ENCODE assay signal across 12 cellular contexts in genomic region chr17:43834106-43834505, GRCh38. TPM values are rescaled to one million over a fixed set of nuclear protein-coding genes. Genes with fewer than 3 reads are reported as not detected.
A peak's percentile ranks its signal among the peaks of the same experiment; 100 is the strongest.
DNase-seq lines count a peak whose midpoint lies in the region; ATAC-seq and TF ChIP-seq lines count a peak whose summit lies in the region.
"Had no signal": no experiment of that assay in that cellular context is flagged by ENCODE, and none has a peak within 500 bp of the region (broad histone marks: within the 10 kb centered on the region; RNA-seq: fewer than 3 reads in every experiment).

No MANE protein-coding gene starts in this region.

- H3K36me3 Mint-ChIP-seq in Caco-2 (ENCODE audit: insufficient read depth, unreplicated experiment) (peaks cover 8% of the 10 kb centered on the region), immature natural killer cell (no peaks in the 10 kb centered on the region)
- no peaks in the 10 kb centered on the region for H3K36me3 Mint-ChIP-seq in activated T-helper 2 cell treated with anti-CD3 and anti-CD28 coated beads, Interferon-gamma antibody, Interleukin-2, Interleukin-4, amounts not matched to agents 10 μg/mL and 5 μg/mL and 100 μg/mL, durations not matched to agents 14 hours and 24 hours and 36 hours (ENCODE audit: low read depth)

- no peaks in the 10 kb centered on the region for H3K27me3 ChIP-seq in Caco-2 (replicated peaks; ENCODE audit: control insufficient read depth, insufficient read depth, low read length)
- no peaks in the 10 kb centered on the region for H3K27me3 ChIP-seq in A673 (replicated peaks; ENCODE audit: insufficient read depth, low read depth, low read length, poor library complexity)
- H3K27me3 ChIP-seq: vagina had no signal

- ATAC-seq in HG02852 (IDR thresholded peaks at IDR 0.05; ENCODE audit: unreplicated experiment), result no peak

- no peak overlapping the region for H3K4me3 ChIP-seq in Caco-2 (ENCODE audit: low read depth, low read length)
- no peak overlapping the region for H3K4me3 ChIP-seq in A673 (ENCODE audit: low read depth, low read length, poor library complexity, severe bottlenecking)

- BruUV-seq in Caco-2 (replicated peaks; lab: Mats Ljungman, UMichigan) (no TSS peak), A673 (replicated peaks; lab: Mats Ljungman, UMichigan) (no TSS peak)

- peaks cover 5% of the 10 kb centered on the region; the same call in 1 of the 2 replicates for H3K4me1 ChIP-seq in Caco-2
- no peaks in the 10 kb centered on the region for H3K4me1 ChIP-seq in A673 (ENCODE audit: insufficient read depth, low read length, poor library complexity, severe bottlenecking)

- no peak overlapping the region for H3K27ac Mint-ChIP-seq in Caco-2 (ENCODE audit: unreplicated experiment)
- H3K27ac Mint-ChIP-seq in activated T-helper 2 cell treated with anti-CD3 and anti-CD28 coated beads, Interferon-gamma antibody, Interleukin-2, Interleukin-4, amounts not matched to agents 10 μg/mL and 5 μg/mL and 100 μg/mL, durations not matched to agents 14 hours and 24 hours and 36 hours, result no peak overlapping the region
- H3K27ac Mint-ChIP-seq in immature natural killer cell, result no peak overlapping the region

- TF ChIP-seq CTCF in Caco-2 (IDR thresholded peaks at IDR 0.05; ENCODE audit: insufficient read depth in 1 of 2, low read depth in 1 of 2, low read length in 1 of 2, severe bottlenecking in 1 of 2, unreplicated experiment in 1 of 2) (no peak), A673 (conservative IDR thresholded peaks at IDR 0.05; ENCODE audit: low read depth, low read length) (no peak)

- POLR2A ChIA-PET in Caco-2 (lab: Charles Lee), result no interaction called here
- POLR2A ChIA-PET in A673 (lab: Charles Lee; ENCODE audit: low non-redundant PET), result no interaction called here

- H3K27me3 Mint-ChIP-seq in Caco-2 (ENCODE audit: insufficient read depth, unreplicated experiment) (peaks cover 9% of the 10 kb centered on the region), immature natural killer cell (ENCODE audit: low read depth in 3 of 3) (peaks cover 16 to 26% (median 26%) of the 10 kb centered on the region in 3 donors)
- H3K27me3 Mint-ChIP-seq in activated T-helper 2 cell treated with anti-CD3 and anti-CD28 coated beads, Interferon-gamma antibody, Interleukin-2, Interleukin-4, amounts not matched to agents 10 μg/mL and 5 μg/mL and 100 μg/mL, durations not matched to agents 14 hours and 24 hours and 36 hours (ENCODE audit: low read depth), result peaks cover 53% of the 10 kb centered on the region

- H3K4me1 Mint-ChIP-seq in Caco-2 (ENCODE audit: low read depth, unreplicated experiment) (peaks cover 7% of the 10 kb centered on the region), immature natural killer cell (peaks cover 10 to 11% of the 10 kb centered on the region in 2 donors)
- peaks cover 13% of the 10 kb centered on the region for H3K4me1 Mint-ChIP-seq in activated T-helper 2 cell treated with anti-CD3 and anti-CD28 coated beads, Interferon-gamma antibody, Interleukin-2, Interleukin-4, amounts not matched to agents 10 μg/mL and 5 μg/mL and 100 μg/mL, durations not matched to agents 14 hours and 24 hours and 36 hours (ENCODE audit: low read depth)

- CTCF ChIA-PET in Caco-2 (lab: Charles Lee) (interaction anchor here (0.7 kb wide), 1 partner anchor 12 kb away, joined by 3 read pairs; no protein-coding TSS in a partner anchor), A673 (lab: Charles Lee) (interaction anchor here (0.5 kb wide), 1 partner anchor 12 kb away, joined by 3 read pairs; no protein-coding TSS in a partner anchor)

- H3K9me3 ChIP-seq in Caco-2, result no peaks in the 10 kb centered on the region
- H3K9me3 ChIP-seq in A673 (ENCODE audit: low read depth, low read length, poor library complexity, severe bottlenecking), result no peaks in the 10 kb centered on the region
- H3K9me3 ChIP-seq: neutrophil, vagina had no signal

- intact Hi-C loops in Caco-2 (cut with micrococcal nuclease; ENCODE audit: unreplicated experiment) (loop anchor here (5.0 kb wide), 1 partner anchor 57 kb away; the partner anchor contains the start of gene DUSP3), A673 (cut with micrococcal nuclease; ENCODE audit: unreplicated experiment) (no loop called here)
- intact Hi-C loops in activated T-helper 2 cell treated with anti-CD3 and anti-CD28 coated beads, Interferon-gamma antibody, Interleukin-2, Interleukin-4, amounts not matched to agents 10 μg/mL and 5 μg/mL and 100 μg/mL, durations not matched to agents 14 hours and 24 hours and 36 hours (cut with micrococcal nuclease), result no loop called here

- H3K4me3 Mint-ChIP-seq in Caco-2 (ENCODE audit: unreplicated experiment), result peak overlapping the region; percentile 82
- H3K4me3 Mint-ChIP-seq in activated T-helper 2 cell treated with anti-CD3 and anti-CD28 coated beads, Interferon-gamma antibody, Interleukin-2, Interleukin-4, amounts not matched to agents 10 μg/mL and 5 μg/mL and 100 μg/mL, durations not matched to agents 14 hours and 24 hours and 36 hours (ENCODE audit: low read depth), result peak overlapping the region; percentile 75
- H3K4me3 Mint-ChIP-seq in immature natural killer cell, result peak overlapping the region; percentile 36 to 78 (median 74)

- DNase-seq in AG08396 (ENCODE audit: low spot score), result peak; percentile 52
- no peak for DNase-seq in Caco-2
- no peak for DNase-seq in activated T-helper 2 cell treated with anti-CD3 and anti-CD28 coated beads, Interferon-gamma antibody, Interleukin-2, Interleukin-4, amounts not matched to agents 10 μg/mL and 5 μg/mL and 100 μg/mL, durations not matched to agents 14 hours and 24 hours and 36 hours (ENCODE audit: low spot score)
- DNase-seq in immature natural killer cell, result no peak
- no peak for DNase-seq in stimulated activated CD4-positive, alpha-beta T cell treated with anti-CD3 and anti-CD28 coated beads, Interleukin-4, amount 100 ng/mL, for 1 hour
- DNase-seq in HK-2 (ENCODE audit: unreplicated experiment), result no peak
- no peak for DNase-seq in A673 (ENCODE audit: low spot score)

- H3K36me3 ChIP-seq in Caco-2 (ENCODE audit: control insufficient read depth, insufficient read depth, low read length) (no peaks in the 10 kb centered on the region), A673 (ENCODE audit: insufficient read depth, low read length, poor library complexity, severe bottlenecking) (no peaks in the 10 kb centered on the region)
- H3K36me3 ChIP-seq: neutrophil had no signal

- no peak overlapping the region for H3K27ac ChIP-seq in A673 (ENCODE audit: low read depth, low read length, poor library complexity, severe bottlenecking)
- H3K27ac ChIP-seq: neutrophil had no signal

- H3K9me3 Mint-ChIP-seq in Caco-2 (ENCODE audit: unreplicated experiment) (no peaks in the 10 kb centered on the region), immature natural killer cell (peaks cover 0 to 2% (median 0%) of the 10 kb centered on the region in 6 donors)
- peaks cover 3% of the 10 kb centered on the region for H3K9me3 Mint-ChIP-seq in activated T-helper 2 cell treated with anti-CD3 and anti-CD28 coated beads, Interferon-gamma antibody, Interleukin-2, Interleukin-4, amounts not matched to agents 10 μg/mL and 5 μg/mL and 100 μg/mL, durations not matched to agents 14 hours and 24 hours and 36 hours
- H3K9me3 Mint-ChIP-seq: dendritic cell treated with granulocyte-macrophage colony-stimulating factor and Interleukin-4, amounts not matched to agents 40 ng/mL and 50 ng/mL, for 4 days had no signal

RNA-seq across cellular contexts. Expression of gene MPP3, which starts 1.2 kb away (rescaled TPM):
- total RNA-seq in Caco-2 (2022), result 7.9 and 8.3 TPM in 2 replicates
- 0.14 and 0.21 TPM in 2 replicates for total RNA-seq in activated T-helper 2 cell treated with anti-CD3 and anti-CD28 coated beads, Interferon-gamma antibody, Interleukin-2, Interleukin-4, amounts not matched to agents 10 μg/mL and 5 μg/mL and 100 μg/mL, durations not matched to agents 14 hours and 24 hours and 36 hours
- polyA plus RNA-seq in immature natural killer cell, result not detected
- 5.7 and 7.7 TPM in 2 replicates for total RNA-seq in A673 (2021)

RNA-seq across cellular contexts. Expression of gene CD300LG, which starts 12.9 kb away (rescaled TPM):
- total RNA-seq in Caco-2 (2022), result not detected in 2 replicates
- total RNA-seq in activated T-helper 2 cell treated with anti-CD3 and anti-CD28 coated beads, Interferon-gamma antibody, Interleukin-2, Interleukin-4, amounts not matched to agents 10 μg/mL and 5 μg/mL and 100 μg/mL, durations not matched to agents 14 hours and 24 hours and 36 hours, result not detected in 2 replicates
- not detected for polyA plus RNA-seq in immature natural killer cell
- not detected in 2 replicates for total RNA-seq in A673 (2021)
- total RNA-seq: HT1080 had no signal

RNA-seq across cellular contexts. Expression of gene CFAP97D1, which starts 53.9 kb away (rescaled TPM):
- 0.18 TPM in 1 of 2 replicates, not detected in the other for total RNA-seq in Caco-2 (2022)
- not detected in 2 replicates for total RNA-seq in activated T-helper 2 cell treated with anti-CD3 and anti-CD28 coated beads, Interferon-gamma antibody, Interleukin-2, Interleukin-4, amounts not matched to agents 10 μg/mL and 5 μg/mL and 100 μg/mL, durations not matched to agents 14 hours and 24 hours and 36 hours
- not detected for polyA plus RNA-seq in immature natural killer cell
- not detected in 2 replicates for total RNA-seq in A673 (2021)
- total RNA-seq: vagina had no signal

RNA-seq across cellular contexts. Expression of gene DUSP3, which starts 55.3 kb away (rescaled TPM):
- total RNA-seq in Caco-2 (2022), result 78.8 and 86.3 TPM in 2 replicates
- 12.6 and 14.8 TPM in 2 replicates for total RNA-seq in activated T-helper 2 cell treated with anti-CD3 and anti-CD28 coated beads, Interferon-gamma antibody, Interleukin-2, Interleukin-4, amounts not matched to agents 10 μg/mL and 5 μg/mL and 100 μg/mL, durations not matched to agents 14 hours and 24 hours and 36 hours
- 10 to 100 TPM in 2 of 3 donors, 1 to 10 TPM in 1; 9.1 to 13.6 (median 12.3) TPM for polyA plus RNA-seq in immature natural killer cell
- total RNA-seq in A673 (2021), result 20.4 and 22.9 TPM in 2 replicates
